15 cellular contexts compared by ENCODE assay signal in the genomic region with DNA sequence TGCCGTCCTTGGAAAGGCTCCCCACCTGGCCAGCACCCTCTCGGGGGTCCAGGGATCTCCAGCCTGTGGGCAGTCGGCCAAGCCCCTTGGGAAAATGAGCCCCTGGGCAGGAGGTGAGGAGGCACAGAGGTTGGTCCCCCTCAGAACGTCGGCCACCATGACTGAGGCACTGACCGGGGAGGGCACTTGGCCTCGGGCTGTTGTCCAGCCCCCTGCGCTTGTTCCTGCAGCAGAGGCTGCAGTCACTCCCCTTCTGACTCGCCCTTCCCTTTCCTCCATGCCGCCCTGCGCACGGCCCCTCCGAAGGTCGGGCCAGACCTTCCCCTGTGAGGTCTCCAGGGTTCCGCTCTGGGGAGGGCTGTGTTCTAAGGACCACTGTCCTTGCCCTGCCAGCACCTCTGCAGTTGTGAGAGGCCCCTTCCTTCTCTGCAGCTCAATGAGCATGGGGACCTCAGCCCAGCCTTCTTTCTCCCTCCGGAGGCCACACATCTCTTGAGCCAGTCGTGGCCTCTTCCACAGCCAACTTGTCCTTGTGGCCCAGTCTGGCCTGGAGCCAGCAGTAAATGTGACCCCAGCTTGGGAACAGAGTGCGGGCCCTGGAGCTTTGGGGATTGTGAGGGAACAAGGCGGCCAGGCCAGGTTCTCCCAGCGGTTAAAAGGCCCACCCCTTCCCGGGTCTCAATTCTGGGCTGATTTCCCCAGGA.
DNase-seq lines count a peak whose midpoint lies in the region; ATAC-seq and TF ChIP-seq lines count a peak whose summit lies in the region.
"Had no signal": no experiment of that assay in that cellular context is flagged by ENCODE, and none has a peak within 500 bp of the region (broad histone marks: within the 10 kb centered on the region; RNA-seq: fewer than 3 reads in every experiment).

No MANE protein-coding gene starts in this region.

- H3K9me3 Mint-ChIP-seq in mesothelial cell of epicardium: no peaks in the 10 kb centered on the region
- H3K9me3 Mint-ChIP-seq in stimulated activated effector memory CD8-positive, alpha-beta T cell treated with anti-CD3 and anti-CD28 coated beads, Interleukin-12 subunit alpha, Interleukin-12 subunit beta, amount 100 ng/mL, for 72 hours: no peaks in the 10 kb centered on the region

- no peaks in the 10 kb centered on the region for H3K36me3 ChIP-seq in WERI-Rb-1

- H3K4me1 Mint-ChIP-seq in mesothelial cell of epicardium: peaks cover 19% of the 10 kb centered on the region
- H3K4me1 Mint-ChIP-seq in stimulated activated effector memory CD8-positive, alpha-beta T cell treated with anti-CD3 and anti-CD28 coated beads, Interleukin-12 subunit alpha, Interleukin-12 subunit beta, amount 100 ng/mL, for 72 hours: peaks cover 9% of the 10 kb centered on the region

- TF ChIP-seq CTCF in mesothelial cell of epicardium (IDR thresholded peaks at IDR 0.05; ENCODE audit: unreplicated experiment) (no peak), WERI-Rb-1 (IDR thresholded peaks at IDR 0.05; ENCODE audit: low read depth, low read length) (no peak)

- no peak overlapping the region for H3K4me3 Mint-ChIP-seq in mesothelial cell of epicardium
- no peak overlapping the region for H3K4me3 Mint-ChIP-seq in stimulated activated effector memory CD8-positive, alpha-beta T cell treated with anti-CD3 and anti-CD28 coated beads, Interleukin-12 subunit alpha, Interleukin-12 subunit beta, amount 100 ng/mL, for 72 hours
- H3K4me3 Mint-ChIP-seq: T-helper 17 cell, WTC11 had no signal

- H3K27ac Mint-ChIP-seq in mesothelial cell of epicardium: no peak overlapping the region
- peak overlapping the region; percentile 45 for H3K27ac Mint-ChIP-seq in stimulated activated effector memory CD8-positive, alpha-beta T cell treated with anti-CD3 and anti-CD28 coated beads, Interleukin-12 subunit alpha, Interleukin-12 subunit beta, amount 100 ng/mL, for 72 hours
- H3K27ac Mint-ChIP-seq: T-helper 17 cell, WTC11 had no signal

- no peak overlapping the region for H3K4me3 ChIP-seq in WERI-Rb-1 (ENCODE audit: low read depth, low read length)
- H3K4me3 ChIP-seq: psoas muscle had no signal

- H3K36me3 Mint-ChIP-seq in mesothelial cell of epicardium: no peaks in the 10 kb centered on the region
- H3K36me3 Mint-ChIP-seq in stimulated activated effector memory CD8-positive, alpha-beta T cell treated with anti-CD3 and anti-CD28 coated beads, Interleukin-12 subunit alpha, Interleukin-12 subunit beta, amount 100 ng/mL, for 72 hours: peaks cover 1% of the 10 kb centered on the region

- ATAC-seq in stimulated activated effector memory CD8-positive, alpha-beta T cell treated with anti-CD3 and anti-CD28 coated beads, Interleukin-12 subunit alpha, Interleukin-12 subunit beta, amount 100 ng/mL, for 72 hours: no peak
- no peak for ATAC-seq in HG03135 (IDR thresholded peaks at IDR 0.05; ENCODE audit: unreplicated experiment)
- ATAC-seq: T-helper 17 cell had no signal

- no peaks in the 10 kb centered on the region for H3K27me3 ChIP-seq in WERI-Rb-1 (ENCODE audit: insufficient read depth, low read depth, severe bottlenecking)

- no peaks in the 10 kb centered on the region for H3K9me3 ChIP-seq in WERI-Rb-1 (ENCODE audit: severe bottlenecking)
- H3K9me3 ChIP-seq: psoas muscle had no signal

- H3K27me3 Mint-ChIP-seq in mesothelial cell of epicardium (ENCODE audit: low read depth): peaks cover 10% of the 10 kb centered on the region

- no peak overlapping the region for H3K27ac ChIP-seq in WERI-Rb-1
- H3K27ac ChIP-seq: psoas muscle had no signal

- DNase-seq in ELF-1 (ENCODE audit: low read depth, low spot score) (peak; percentile 11), mesothelial cell of epicardium (ENCODE audit: low spot score in 2 of 2, unreplicated experiment in 2 of 2) (peak; percentile 19 to 35), WERI-Rb-1 (no peak), NCI-H345 treated with DMSO at 0.1 percent for 48 hours (lab: John Stamatoyannopoulos, UW; ENCODE audit: unreplicated experiment) (no peak)
- peak; percentile 42 for DNase-seq in activated CD8-positive, alpha-beta memory T cell treated with anti-CD3 and anti-CD28 coated beads, Interleukin-2, amount 50 U/mL, for 48 hours
- no peak for DNase-seq in stimulated activated effector memory CD8-positive, alpha-beta T cell treated with anti-CD3 and anti-CD28 coated beads, Interleukin-12 subunit alpha, Interleukin-12 subunit beta, amount 100 ng/mL, for 72 hours (ENCODE audit: low spot score in 2 of 2)
- DNase-seq: foreskin fibroblast; NCI-H1694; NCI-H345; SHP77 treated with DMSO at 0.1 percent for 48 hours; stimulated activated naive CD8-positive, alpha-beta T cell treated with anti-CD3 and anti-CD28 coated beads, Interleukin-15, Interleukin-2, amounts not matched to agents 100 U/mL and 50 U/mL, for 24 hours; T-helper 17 cell had no signal

Comparison
In these comparisons a context has a peak if more than half of its experiments do, and no peak if none do; other contexts are left out.
1. DNase-seq: peak in ELF-1 (single experiment), activated CD8-positive, alpha-beta memory T cell treated with anti-CD3 and anti-CD28 coated beads, Interleukin-2, amount 50 U/mL, for 48 hours (single experiment) and mesothelial cell of epicardium (2 of 2); none in stimulated activated effector memory CD8-positive, alpha-beta T cell treated with anti-CD3 and anti-CD28 coated beads, Interleukin-12 subunit alpha, Interleukin-12 subunit beta, amount 100 ng/mL, for 72 hours (0 of 2), WERI-Rb-1 (single experiment) and NCI-H345 treated with DMSO at 0.1 percent for 48 hours (single experiment).